8 cellular contexts compared by ENCODE assay signal in the genomic region with DNA sequence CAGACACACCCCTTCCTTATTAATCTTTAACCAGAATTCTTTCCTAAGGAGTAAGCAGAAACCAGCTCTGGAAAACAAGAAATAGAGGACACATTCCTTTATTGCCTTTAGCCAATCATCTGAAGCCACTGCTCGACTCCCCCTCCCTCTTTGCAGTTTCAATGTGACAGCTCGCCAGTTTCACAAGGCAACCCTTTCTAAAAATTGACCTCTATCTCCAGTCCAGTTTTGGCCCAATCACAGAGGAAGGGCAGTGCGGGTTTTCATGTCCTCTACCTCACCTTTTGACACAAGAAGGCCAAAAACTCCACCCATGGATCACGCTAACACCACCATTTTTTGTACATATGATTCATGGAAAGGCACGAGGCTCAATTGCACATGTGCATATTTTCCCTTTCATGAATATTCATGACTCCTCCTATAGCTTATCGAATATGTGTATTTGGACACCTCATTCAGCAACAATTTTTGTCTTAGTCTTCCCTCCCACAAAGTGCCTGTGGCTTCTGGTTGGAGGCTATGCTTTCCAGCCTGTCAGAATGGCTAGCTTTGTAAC. TPM values are rescaled to one million over a fixed set of nuclear protein-coding genes. Genes with fewer than 3 reads are reported as not detected.
A peak's percentile ranks its signal among the peaks of the same experiment; 100 is the strongest.
DNase-seq lines count a peak whose midpoint lies in the region; ATAC-seq and TF ChIP-seq lines count a peak whose summit lies in the region.

No MANE protein-coding gene starts in this region.

- POLR2A ChIA-PET in AG04449 (lab: Yijun Ruan, JAX): interaction anchor here (0.8 to 2.1 kb wide), 6 partner anchors 9 to 90 kb away, joined by 3 to 9 read pairs (median 4); partner anchors contain the start of gene IFIT2

- H3K27ac ChIP-seq in ascending aorta (peak overlapping the region; percentile 85 to 89), tibial nerve (peak overlapping the region; percentile 81 to 97 (median 84))

- peak; percentile 17 to 82 for TF ChIP-seq EP300 in tibial nerve (IDR thresholded peaks at IDR 0.05)

- intact Hi-C loops in ascending aorta (cut with DNase I): loop anchor here (5.0 kb wide), 1 partner anchor 75 kb away; no protein-coding TSS in a partner anchor

- no peak for TF ChIP-seq CTCF in AG04449 (IDR thresholded peaks at IDR 0.05; ENCODE audit: insufficient read depth, low read length, missing control alignments)
- TF ChIP-seq CTCF in ascending aorta (IDR thresholded peaks at IDR 0.05): no peak
- TF ChIP-seq CTCF in tibial nerve (IDR thresholded peaks at IDR 0.05): no peak

- H3K4me3 ChIP-seq in AG04449 (ENCODE audit: low read depth, low read length): peak overlapping the region; percentile 42
- peak overlapping the region in 1 of 2 donors; percentile 27 for H3K4me3 ChIP-seq in ascending aorta
- H3K4me3 ChIP-seq in tibial nerve: no peak overlapping the region

- H3K36me3 ChIP-seq in ascending aorta (no peaks in the 10 kb centered on the region), tibial nerve (no peaks in the 10 kb centered on the region)

- TF ChIP-seq POLR2A in tibial nerve (IDR thresholded peaks at IDR 0.05): no peak

- peak; percentile 39 for ATAC-seq in HG02678 (IDR thresholded peaks at IDR 0.05; ENCODE audit: unreplicated experiment)

- WGBS in tibial nerve, 2 donors: 25 to 28% methylated on average over 6 of the region's 6 CpGs

- H3K27me3 ChIP-seq in ascending aorta: no peaks in the 10 kb centered on the region
- H3K27me3 ChIP-seq in tibial nerve: no peaks in the 10 kb centered on the region

- H3K4me1 ChIP-seq in ascending aorta: peaks cover 0 to 35% of the 10 kb centered on the region in 2 donors
- H3K4me1 ChIP-seq in tibial nerve: peaks cover 0 to 58% (median 40%) of the 10 kb centered on the region in 4 donors

- H3K9me3 ChIP-seq in ascending aorta: no peaks in the 10 kb centered on the region
- no peaks in the 10 kb centered on the region for H3K9me3 ChIP-seq in tibial nerve

- CTCF ChIA-PET in AG04449 (lab: Yijun Ruan, JAX): interaction anchor here (0.7 to 3.1 kb wide), 5 partner anchors 9 to 20 kb away, joined by 3 to 24 read pairs (median 3); no protein-coding TSS in a partner anchor

- DNase-seq in AG04449 (ENCODE audit: low read depth, low spot score) (peak; percentile 94), ascending aorta (ENCODE audit: low spot score in 2 of 2) (peak in 1 of 2 donors; percentile 83), kidney glomerular epithelial cell (lab: John Stamatoyannopoulos, UW) (peak; percentile 98), tibial nerve (ENCODE audit: low spot score in 2 of 2) (no peak), NCI-H1092 (lab: John Stamatoyannopoulos, UW) (no peak), ecto neural progenitor cell (ENCODE audit: low spot score) (no peak), NCI-H1417 treated with DMSO at 0.1 percent for 48 hours (lab: John Stamatoyannopoulos, UW) (no peak)

RNA-seq across cellular contexts. Expression of gene IFIT3, which starts 24.3 kb away (rescaled TPM):
- total RNA-seq in ascending aorta (1.9 TPM), tibial nerve (10 to 100 TPM in 3 of 4 donors, 1 to 10 TPM in 1; 7.2 to 24.9 (median 17.6) TPM)

RNA-seq across cellular contexts. Expression of gene IFIT1B, which starts 25.7 kb away (rescaled TPM):
- total RNA-seq in ascending aorta: not detected
- not detected for total RNA-seq in tibial nerve

RNA-seq across cellular contexts. Expression of gene IFIT1, which starts 40.3 kb away (rescaled TPM):
- total RNA-seq in ascending aorta (28.5 TPM), tibial nerve (10 to 100 TPM in 3 of 4 donors, 1 to 10 TPM in 1; 7.2 to 17.0 (median 13.9) TPM)

RNA-seq across cellular contexts. Expression of gene IFIT2, which starts 50.3 kb away (rescaled TPM):
- total RNA-seq in ascending aorta: 0.85 TPM
- 10 to 100 TPM in 1 of 4 donors, 1 to 10 TPM in 3; 3.3 to 11.4 (median 6.0) TPM for total RNA-seq in tibial nerve

Comparison
In these comparisons a context has a peak if more than half of its experiments do, and no peak if none do; other contexts are left out.
1. DNase-seq: peak in AG04449 (single experiment) and kidney glomerular epithelial cell (single experiment); none in tibial nerve (0 of 2), NCI-H1092 (single experiment), ecto neural progenitor cell (single experiment) and NCI-H1417 treated with DMSO at 0.1 percent for 48 hours (single experiment).